ENCODE assay signal across 7 cellular contexts in genomic region chr3:58986654-58987053, GRCh38.
"Had no signal": no experiment of that assay in that cellular context is flagged by ENCODE, and none has a peak within 500 bp of the region (broad histone marks: within the 10 kb centered on the region; RNA-seq: fewer than 3 reads in every experiment).

No MANE protein-coding gene starts in this region.

- DNase-seq: IMR-90, KBM-7, KG1 had no signal

- H3K27me3 Mint-ChIP-seq: IgD-negative memory B cell had no signal

- H3K4me3 Mint-ChIP-seq: IgD-negative memory B cell had no signal

- H3K27ac Mint-ChIP-seq: IgD-negative memory B cell had no signal

- ATAC-seq: HepG2 had no signal

- H3K27ac ChIP-seq: HL-60 had no signal

- FAIRE-seq: HepG2, HTR-8/SVneo had no signal
